In genomic region chr1:192474080-192474683, GRCh38 we compare ENCODE assay signal across 8 cellular contexts.
A peak's percentile ranks its signal among the peaks of the same experiment; 100 is the strongest.
DNase-seq lines count a peak whose midpoint lies in the region; ATAC-seq, FAIRE-seq and TF ChIP-seq lines count a peak whose summit lies in the region.

No MANE protein-coding gene starts in this region.

- WGBS in GM12878 (ENCODE audit: insufficient coverage, insufficient replicate concordance, low lambda C conversion rate, missing lambda C conversion rate) = 28% methylated on average over 5 of the region's 5 CpGs
- 27% methylated on average over 5 of the region's 5 CpGs for WGBS in HepG2 (ENCODE audit: low lambda C conversion rate)

- peak; percentile 85 for FAIRE-seq in GM12878 (lab: Jason Lieb, UNC)
- FAIRE-seq in HepG2 (lab: Jason Lieb, UNC) = peak; percentile 47

- ATAC-seq in GM12878 (no peak), HepG2 (no peak), GM19035 (IDR thresholded peaks at IDR 0.05; ENCODE audit: unreplicated experiment) (no peak), HG02852 (IDR thresholded peaks at IDR 0.05; ENCODE audit: unreplicated experiment) (no peak)

- H3K4me1 ChIP-seq in right atrium auricular region = peaks cover 0 to 8% of the 10 kb centered on the region in 2 donors
- H3K4me1 ChIP-seq in GM12878 (ENCODE audit: control insufficient read depth, insufficient read depth, low read length) = no peaks in the 10 kb centered on the region
- H3K4me1 ChIP-seq in HepG2 (ENCODE audit: insufficient read depth, low read length) = no peaks in the 10 kb centered on the region

- TF ChIP-seq CTCF in right atrium auricular region (IDR thresholded peaks at IDR 0.05) = peak; percentile 62 to 74
- TF ChIP-seq CTCF in GM12878 (IDR thresholded peaks at IDR 0.05 in 2 of 3, conservative IDR thresholded peaks at IDR 0.05 in 1 of 3; ENCODE audit: control insufficient read depth in 2 of 3, extremely low read depth in 1 of 3, insufficient read depth in 1 of 3, low read depth in 3 of 3, low read length in 3 of 3) = peak; percentile 39 to 60 (median 52); a peak in 5 of 6 replicates
- peak; percentile 55 for TF ChIP-seq CTCF in HepG2 (CRISPR knock-in tag; IDR thresholded peaks at IDR 0.05)

- CTCF ChIA-PET in GM12878 (lab: Yijun Ruan, JAX) (interaction anchor here (0.6 to 7.5 kb wide), 79 partner anchors 10 to 872 kb away, joined by 3 to 211 read pairs (median 4); partner anchors contain the start of gene RGS2), HepG2 (lab: Yijun Ruan, JAX; ENCODE audit: low intra/inter-chr PET ratio, low total read pairs) (interaction anchor here (2.0 to 2.5 kb wide), 2 partner anchors 135 to 545 kb away, joined by 12 to 15 read pairs; no protein-coding TSS in a partner anchor)

- BruUV-seq in GM12878 (replicated peaks; lab: Mats Ljungman, UMichigan) (no TSS peak), HepG2 (replicated peaks; lab: Mats Ljungman, UMichigan) (no TSS peak)

- H3K9ac ChIP-seq in GM12878 (ENCODE audit: control insufficient read depth, insufficient read depth, low read length) (no peak overlapping the region), HepG2 (ENCODE audit: insufficient read depth, low read depth, low read length) (no peak overlapping the region)

- SMC1A ChIA-PET in GM12878 (lab: Charles Lee; ENCODE audit: uncharacterized antibody, unreplicated experiment) = interaction anchor here (0.6 to 6.9 kb wide), 46 partner anchors 12 to 1066 kb away, joined by 3 to 255 read pairs (median 4); partner anchors contain the start of gene RGS2

- H3K79me2 ChIP-seq in GM12878 (ENCODE audit: control insufficient read depth, insufficient read depth, low read length) (no peaks in the 10 kb centered on the region), HepG2 (ENCODE audit: insufficient read depth, low read length) (no peaks in the 10 kb centered on the region)

- intact Hi-C loops in cardiac septum (cut with DNase I) = loop anchor here (2.0 to 10.0 kb wide), 2 partner anchors 543 to 631 kb away; partner anchors contain the start of gene GLRX2
- intact Hi-C loops in GM12878 (cut with micrococcal nuclease; ENCODE audit: unreplicated experiment) = loop anchor here (2.0 to 5.0 kb wide), 3 partner anchors 545 to 647 kb away; no protein-coding TSS in a partner anchor
- intact Hi-C loops in HepG2 (cut with micrococcal nuclease; ENCODE audit: unreplicated experiment) = loop anchor here (1.0 kb wide), 1 partner anchor 557 kb away; no protein-coding TSS in a partner anchor

- H3K4me3 ChIP-seq in right atrium auricular region = no peak overlapping the region
- no peak overlapping the region for H3K4me3 ChIP-seq in GM12878
- no peak overlapping the region for H3K4me3 ChIP-seq in HepG2 (replicated peaks in 1 of 3; ENCODE audit: insufficient read depth in 1 of 3, low read depth in 2 of 3, low read length in 3 of 3)

- H3K27me3 ChIP-seq in right atrium auricular region (no peaks in the 10 kb centered on the region), GM12878 (replicated peaks in 1 of 2; ENCODE audit: control insufficient read depth in 2 of 2, insufficient read depth in 2 of 2, low read length in 1 of 2) (peaks cover 0 to 3% of the 10 kb centered on the region in 2 experiments; a peak in 2 of 4 replicates), HepG2 (ENCODE audit: control insufficient read depth in 1 of 2, insufficient read depth in 2 of 2, low read length in 2 of 2) (peaks cover 0 to 10% of the 10 kb centered on the region in 2 experiments; a peak in 1 of 5 replicates)

- H3K36me3 ChIP-seq in right atrium auricular region (no peaks in the 10 kb centered on the region), GM12878 (ENCODE audit: control insufficient read depth in 2 of 2, insufficient read depth in 2 of 2, low read length in 1 of 2) (no peaks in the 10 kb centered on the region), HepG2 (replicated peaks in 1 of 2; ENCODE audit: control insufficient read depth in 1 of 2, insufficient read depth in 2 of 2, low read length in 2 of 2) (no peaks in the 10 kb centered on the region)

- H4K20me1 ChIP-seq in GM12878 (ENCODE audit: control insufficient read depth, insufficient read depth) = no peaks in the 10 kb centered on the region
- H4K20me1 ChIP-seq in HepG2 (ENCODE audit: insufficient read depth, low read length) = no peaks in the 10 kb centered on the region

- TF ChIP-seq RAD21 in GM12878 (IDR thresholded peaks at IDR 0.05; ENCODE audit: insufficient read depth, low read depth, low read length) (peak; percentile 79), HepG2 (CRISPR knock-in tag; IDR thresholded peaks at IDR 0.05) (peak; percentile 40; the same call in 1 of the 2 replicates)

- DNase-seq in right atrium auricular region (ENCODE audit: low spot score) = no peak
- no peak for DNase-seq in cardiac septum (ENCODE audit: low spot score)
- DNase-seq in NCI-H2171 (lab: John Stamatoyannopoulos, UW) = peak; percentile 76
- no peak for DNase-seq in GM12878 (ENCODE audit: low read depth, low spot score)
- peak; percentile 10 for DNase-seq in HepG2 (ENCODE audit: low spot score)
- DNase-seq in activated effector memory CD4-positive, alpha-beta T cell treated with anti-CD3 and anti-CD28 coated beads, Interleukin-2, amount 50 U/mL, for 16 hours = no peak

- TF ChIP-seq POLR2A in GM12878 (IDR thresholded peaks at IDR 0.05; ENCODE audit: low read depth, low read length) (no peak), HepG2 (IDR thresholded peaks at IDR 0.05; ENCODE audit: insufficient read depth in 1 of 2, low read depth in 2 of 2, low read length in 2 of 2) (no peak)

- H3K4me2 ChIP-seq in GM12878 (ENCODE audit: control insufficient read depth, insufficient read depth) (no peak overlapping the region), HepG2 (ENCODE audit: low read depth, low read length) (0 out of 2 replicates have a peak overlapping the region, but pooled peaks have one; percentile 33)

- POLR2A ChIA-PET in GM12878 (lab: Charles Lee) (interaction anchor here (0.5 to 0.7 kb wide), 2 partner anchors 135 to 224 kb away, joined by 3 to 4 read pairs; no protein-coding TSS in a partner anchor), HepG2 (lab: Yijun Ruan, JAX) (interaction anchor here (1.5 kb wide), 1 partner anchor 545 kb away, joined by 4 read pairs; no protein-coding TSS in a partner anchor)

- RAD21 ChIA-PET in GM12878 (lab: Charles Lee; ENCODE audit: unreplicated experiment) = interaction anchor here (0.8 to 4.6 kb wide), 28 partner anchors 15 to 864 kb away, joined by 3 to 174 read pairs (median 4); partner anchors contain the start of gene UCHL5

- H2AFZ ChIP-seq in GM12878 (ENCODE audit: control insufficient read depth, low read depth, low read length) = no peak overlapping the region
- no peak overlapping the region for H2AFZ ChIP-seq in HepG2 (ENCODE audit: low read length)

- peak overlapping the region in 1 of 2 donors; percentile 27 for H3K27ac ChIP-seq in right atrium auricular region
- no peak overlapping the region for H3K27ac ChIP-seq in GM12878 (ENCODE audit: control insufficient read depth, insufficient read depth)
- H3K27ac ChIP-seq in HepG2 (ENCODE audit: extremely low read length, insufficient read depth, low read length) = no peak overlapping the region

- in situ Hi-C loops in GM12878 (cut with MboI) (loop anchor here (5.0 to 25.0 kb wide), 3 partner anchors 328 to 1813 kb away; no protein-coding TSS in a partner anchor), HepG2 (cut with HindIII; ENCODE audit: extremely low pct_ligation_motif_present, low pct_unique_long_range_greater_than_20kb) (no loop called here)

- no peaks in the 10 kb centered on the region for H3K9me3 ChIP-seq in right atrium auricular region
- no peaks in the 10 kb centered on the region for H3K9me3 ChIP-seq in GM12878 (replicated peaks; ENCODE audit: control insufficient read depth, insufficient read depth, low read length)
- H3K9me3 ChIP-seq in HepG2 (ENCODE audit: low read length) = no peaks in the 10 kb centered on the region

- no peak for TF ChIP-seq EP300 in GM12878 (IDR thresholded peaks at IDR 0.05; ENCODE audit: borderline replicate concordance in 1 of 2, control insufficient read depth in 1 of 2, low read depth in 2 of 2, low read length in 2 of 2)
- no peak for TF ChIP-seq EP300 in HepG2 (IDR thresholded peaks at IDR 0.05; ENCODE audit: low read depth in 2 of 2, low read length in 2 of 2)
- TF ChIP-seq EP300 in HepG2 (CRISPR knock-in tag; IDR thresholded peaks at IDR 0.05; ENCODE audit: borderline replicate concordance) = no peak

TF ChIP-seq in GM12878, 131 proteins besides CTCF, POLR2A, EP300 and RAD21 (continues in another document):
- peak; percentile 84 for TF ChIP-seq ZNF384 (IDR thresholded peaks at IDR 0.05; ENCODE audit: borderline replicate concordance, low read depth, low read length)
- TF ChIP-seq SMC3 (IDR thresholded peaks at IDR 0.05; ENCODE audit: borderline replicate concordance, low read length) = peak; percentile 71
- TF ChIP-seq FOXM1 (IDR thresholded peaks at IDR 0.05; ENCODE audit: low read depth, low read length) = no peak

TF ChIP-seq in HepG2, 621 proteins besides CTCF, POLR2A, EP300 and RAD21 (continues in another document):
- TF ChIP-seq SIX1 (CRISPR knock-in tag; IDR thresholded peaks at IDR 0.05; ENCODE audit: borderline replicate concordance) (no peak), ZNF207 (IDR thresholded peaks at IDR 0.05; ENCODE audit: borderline replicate concordance) (no peak)
- TF ChIP-seq, protein P1, sequence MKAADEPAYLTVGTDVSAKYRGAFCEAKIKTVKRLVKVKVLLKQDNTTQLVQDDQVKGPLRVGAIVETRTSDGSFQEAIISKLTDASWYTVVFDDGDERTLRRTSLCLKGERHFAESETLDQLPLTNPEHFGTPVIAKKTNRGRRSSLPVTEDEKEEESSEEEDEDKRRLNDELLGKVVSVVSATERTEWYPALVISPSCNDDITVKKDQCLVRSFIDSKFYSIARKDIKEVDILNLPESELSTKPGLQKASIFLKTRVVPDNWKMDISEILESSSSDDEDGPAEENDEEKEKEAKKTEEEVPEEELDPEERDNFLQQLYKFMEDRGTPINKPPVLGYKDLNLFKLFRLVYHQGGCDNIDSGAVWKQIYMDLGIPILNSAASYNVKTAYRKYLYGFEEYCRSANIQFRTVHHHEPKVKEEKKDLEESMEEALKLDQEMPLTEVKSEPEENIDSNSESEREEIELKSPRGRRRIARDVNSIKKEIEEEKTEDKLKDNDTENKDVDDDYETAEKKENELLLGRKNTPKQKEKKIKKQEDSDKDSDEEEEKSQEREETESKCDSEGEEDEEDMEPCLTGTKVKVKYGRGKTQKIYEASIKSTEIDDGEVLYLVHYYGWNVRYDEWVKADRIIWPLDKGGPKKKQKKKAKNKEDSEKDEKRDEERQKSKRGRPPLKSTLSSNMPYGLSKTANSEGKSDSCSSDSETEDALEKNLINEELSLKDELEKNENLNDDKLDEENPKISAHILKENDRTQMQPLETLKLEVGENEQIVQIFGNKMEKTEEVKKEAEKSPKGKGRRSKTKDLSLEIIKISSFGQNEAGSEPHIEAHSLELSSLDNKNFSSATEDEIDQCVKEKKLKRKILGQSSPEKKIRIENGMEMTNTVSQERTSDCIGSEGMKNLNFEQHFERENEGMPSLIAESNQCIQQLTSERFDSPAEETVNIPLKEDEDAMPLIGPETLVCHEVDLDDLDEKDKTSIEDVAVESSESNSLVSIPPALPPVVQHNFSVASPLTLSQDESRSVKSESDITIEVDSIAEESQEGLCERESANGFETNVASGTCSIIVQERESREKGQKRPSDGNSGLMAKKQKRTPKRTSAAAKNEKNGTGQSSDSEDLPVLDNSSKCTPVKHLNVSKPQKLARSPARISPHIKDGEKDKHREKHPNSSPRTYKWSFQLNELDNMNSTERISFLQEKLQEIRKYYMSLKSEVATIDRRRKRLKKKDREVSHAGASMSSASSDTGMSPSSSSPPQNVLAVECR (CRISPR knock-in tag; IDR thresholded peaks at IDR 0.05; ENCODE audit: borderline replicate concordance) = no peak

Comparison
In these comparisons a context has a peak if more than half of its experiments do, and no peak if none do; other contexts are left out.
1. DNase-seq: peak in NCI-H2171 (single experiment) and HepG2 (single experiment); none in right atrium auricular region (single experiment), cardiac septum (single experiment), GM12878 (single experiment) and activated effector memory CD4-positive, alpha-beta T cell treated with anti-CD3 and anti-CD28 coated beads, Interleukin-2, amount 50 U/mL, for 16 hours (single experiment).
2. Peak in every context shown above with its lines, with median percentiles within 50 percentile points of each other: CTCF ChIP-seq.